23 cellular contexts compared by ENCODE assay signal in the genomic region with DNA sequence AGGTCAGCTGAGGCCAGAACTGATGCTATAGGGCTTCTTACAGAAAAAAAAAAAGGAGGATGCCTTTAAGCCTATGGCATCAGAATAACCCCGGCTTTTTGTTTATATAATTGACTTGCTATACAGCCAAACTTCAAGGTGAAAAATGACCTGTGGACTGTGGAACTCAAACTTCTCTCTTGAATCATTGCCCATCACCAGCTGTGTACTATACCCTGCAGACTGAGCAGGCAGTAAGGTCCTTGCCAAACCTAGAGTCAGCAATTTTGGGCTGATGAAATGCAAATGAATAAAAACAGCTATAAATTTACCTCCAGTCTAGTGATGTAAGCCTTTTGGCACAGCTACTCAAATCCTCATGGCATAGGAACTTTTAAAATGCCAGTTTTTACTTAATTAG. TPM values are rescaled to one million over a fixed set of nuclear protein-coding genes. Genes with fewer than 3 reads are reported as not detected.
"Had no signal": no experiment of that assay in that cellular context is flagged by ENCODE, and none has a peak within 500 bp of the region (broad histone marks: within the 10 kb centered on the region; RNA-seq: fewer than 3 reads in every experiment).

No MANE protein-coding gene starts in this region.

- H3K27ac ChIP-seq: brain microvascular endothelial cell, sigmoid colon, spleen, thoracic aorta, upper lobe of left lung had no signal

- H3K4me3 ChIP-seq: sigmoid colon, spleen, thoracic aorta, upper lobe of left lung had no signal

- DNase-seq: activated CD4-positive, alpha-beta T cell treated with anti-CD3 and anti-CD28 coated beads, Interleukin-2, amount 10 ng/mL, durations not matched to agents 7 days and 5 days; activated CD8-positive, alpha-beta T cell treated with anti-CD3 and anti-CD28 coated beads, Interleukin-2, amount 10 ng/mL, durations not matched to agents 7 days and 5 days; activated naive CD4-positive, alpha-beta T cell treated with Interleukin-2 at 50 U/mL for 16 hours; activated naive CD8-positive, alpha-beta T cell treated with anti-CD3 and anti-CD28 coated beads, Interleukin-2, amount 10 ng/mL, durations not matched to agents 7 days and 5 days; activated T-cell treated with anti-CD3 and anti-CD28 coated beads, Interleukin-2, amount 50 U/mL, for 24 hours; amygdala; brain microvascular endothelial cell; effector CD4-positive, alpha-beta T cell; kidney; left ventricle myocardium superior; naive thymus-derived CD8-positive, alpha-beta T cell; sigmoid colon; spleen; stimulated activated CD4-positive, alpha-beta T cell treated with anti-CD3 and anti-CD28 coated beads, Interleukin-4, amount 100 ng/mL, for 4 hours; T1000; upper lobe of left lung had no signal

- H3K36me3 ChIP-seq: brain microvascular endothelial cell, sigmoid colon, spleen, thoracic aorta, upper lobe of left lung had no signal

- H3K27me3 ChIP-seq: brain microvascular endothelial cell, sigmoid colon, spleen, upper lobe of left lung had no signal

- ATAC-seq: activated CD4-positive, CD25-positive, alpha-beta regulatory T cell treated with anti-CD3 and anti-CD28 coated beads, Interleukin-2, amount 50 U/mL, for 24 hours; activated CD8-positive, alpha-beta T cell treated with anti-CD3 and anti-CD28 coated beads, Interleukin-2, amount 10 ng/mL, durations not matched to agents 7 days and 5 days; esophagus mucosa; left ventricle myocardium superior; naive thymus-derived CD8-positive, alpha-beta T cell; stimulated activated memory B cell treated with anti-CD40 and anti-IgM and Interleukin-4, amounts not matched to agents 10 μg/mL and 1 μg/mL and 100 μg/mL, for 72 hours had no signal

RNA-seq across cellular contexts. Expression of gene PPP3R2, which starts 44.5 kb away (rescaled TPM):
- total RNA-seq: activated CD4-positive, alpha-beta T cell treated with anti-CD3 and anti-CD28 coated beads, Interleukin-2, amount 10 ng/mL, durations not matched to agents 7 days and 5 days; activated CD8-positive, alpha-beta T cell treated with anti-CD3 and anti-CD28 coated beads, Interleukin-2, amount 10 ng/mL, durations not matched to agents 7 days and 5 days; activated naive CD8-positive, alpha-beta T cell treated with anti-CD3 and anti-CD28 coated beads, Interleukin-2, amount 10 ng/mL, durations not matched to agents 7 days and 5 days; activated T-helper 2 cell treated with anti-CD3 and anti-CD28 coated beads, Interferon-gamma antibody, Interleukin-2, Interleukin-4, amounts not matched to agents 10 μg/mL and 5 μg/mL and 100 μg/mL, durations not matched to agents 14 hours and 24 hours and 36 hours; esophagus mucosa; fibroblast of villous mesenchyme; kidney; left ventricle myocardium superior; naive thymus-derived CD8-positive, alpha-beta T cell; sigmoid colon; T-helper 1 cell treated with Interleukin-12 subunit alpha and Interleukin-12 subunit beta and Interleukin-4 antibody, amounts not matched to agents 30 ng/mL and 1 ng/mL, for 36 hours; thoracic aorta; upper lobe of left lung had no signal
